Comparison of ENCODE assay signal across 1 cellular context in genomic region chr19:44890366-44891015, GRCh38.
TF ChIP-seq lines count a peak whose summit lies in the region.

No MANE protein-coding gene starts in this region.

TF ChIP-seq in HepG2, 621 proteins besides CTCF, POLR2A, EP300 and RAD21 (continued from another document and continues in another):
- TF ChIP-seq ZUFSP (CRISPR knock-in tag; IDR thresholded peaks at IDR 0.05; ENCODE audit: borderline replicate concordance) (no peak), ZMYM3 (CRISPR knock-in tag; IDR thresholded peaks at IDR 0.05) (no peak), NR3C1 (CRISPR knock-in tag; IDR thresholded peaks at IDR 0.05) (no peak), KDM1A (CRISPR knock-in tag; IDR thresholded peaks at IDR 0.05) (no peak), ZNF841 (CRISPR knock-in tag; IDR thresholded peaks at IDR 0.05; ENCODE audit: borderline replicate concordance) (no peak), HNF4A (CRISPR knock-in tag; IDR thresholded peaks at IDR 0.05) (peak; percentile 60), TBX3 (IDR thresholded peaks at IDR 0.05; ENCODE audit: borderline replicate concordance) (peak; percentile 49; the same call in 1 of the 2 replicates), NFAT5 (CRISPR knock-in tag; IDR thresholded peaks at IDR 0.05) (no peak), SOX6 (IDR thresholded peaks at IDR 0.05) (no peak), SOX6 (CRISPR knock-in tag; IDR thresholded peaks at IDR 0.05) (peak; percentile 54), ZFAT (CRISPR knock-in tag; conservative IDR thresholded peaks at IDR 0.05) (peak; percentile 95), SMAD3 (CRISPR knock-in tag; IDR thresholded peaks at IDR 0.05) (peak; percentile 66; the same call in 1 of the 2 replicates), ZNF160 (CRISPR knock-in tag; IDR thresholded peaks at IDR 0.05) (no peak), ELF1 (CRISPR knock-in tag; IDR thresholded peaks at IDR 0.05) (peak; percentile 98), ZMYM4 (CRISPR knock-in tag; IDR thresholded peaks at IDR 0.05) (peak; percentile 57), ZNF235 (CRISPR knock-in tag; IDR thresholded peaks at IDR 0.05; ENCODE audit: borderline replicate concordance) (no peak), TBP (CRISPR knock-in tag; IDR thresholded peaks at IDR 0.05) (no peak), MAZ (IDR thresholded peaks at IDR 0.05; ENCODE audit: borderline replicate concordance, low read depth, low read length) (peak; percentile 87), MAZ (CRISPR knock-in tag; IDR thresholded peaks at IDR 0.05; ENCODE audit: low read depth) (peak; percentile 79; the same call in 1 of the 2 replicates), PBX3 (CRISPR knock-in tag; IDR thresholded peaks at IDR 0.05; ENCODE audit: borderline replicate concordance) (no peak), ZNF546 (CRISPR knock-in tag; conservative IDR thresholded peaks at IDR 0.05) (no peak), GMEB2 (CRISPR knock-in tag; IDR thresholded peaks at IDR 0.05; ENCODE audit: low read depth) (no peak), SP2 (CRISPR knock-in tag; IDR thresholded peaks at IDR 0.05) (no peak), ZBTB49 (CRISPR knock-in tag; IDR thresholded peaks at IDR 0.05; ENCODE audit: borderline replicate concordance) (no peak), SETDB1 (CRISPR knock-in tag; IDR thresholded peaks at IDR 0.05; ENCODE audit: borderline replicate concordance) (no peak), STAT6 (CRISPR knock-in tag; IDR thresholded peaks at IDR 0.05; ENCODE audit: borderline replicate concordance) (peak; percentile 90; the same call in 1 of the 2 replicates), FLYWCH1 (CRISPR knock-in tag; IDR thresholded peaks at IDR 0.05) (no peak), AKAP8 (CRISPR knock-in tag; IDR thresholded peaks at IDR 0.05) (peak; percentile 6; the same call in 1 of the 2 replicates), JARID2 (CRISPR knock-in tag; IDR thresholded peaks at IDR 0.05; ENCODE audit: insufficient replicate concordance) (no peak), ZFP91 (CRISPR knock-in tag; IDR thresholded peaks at IDR 0.05; ENCODE audit: borderline replicate concordance) (peak; percentile 85), ARID5B (CRISPR knock-in tag; IDR thresholded peaks at IDR 0.05) (peak; percentile 52; the same call in 1 of the 2 replicates), ZFP90 (CRISPR knock-in tag; IDR thresholded peaks at IDR 0.05; ENCODE audit: borderline replicate concordance) (no peak), ZNF770 (CRISPR knock-in tag; IDR thresholded peaks at IDR 0.05) (no peak)
